In the genomic region with DNA sequence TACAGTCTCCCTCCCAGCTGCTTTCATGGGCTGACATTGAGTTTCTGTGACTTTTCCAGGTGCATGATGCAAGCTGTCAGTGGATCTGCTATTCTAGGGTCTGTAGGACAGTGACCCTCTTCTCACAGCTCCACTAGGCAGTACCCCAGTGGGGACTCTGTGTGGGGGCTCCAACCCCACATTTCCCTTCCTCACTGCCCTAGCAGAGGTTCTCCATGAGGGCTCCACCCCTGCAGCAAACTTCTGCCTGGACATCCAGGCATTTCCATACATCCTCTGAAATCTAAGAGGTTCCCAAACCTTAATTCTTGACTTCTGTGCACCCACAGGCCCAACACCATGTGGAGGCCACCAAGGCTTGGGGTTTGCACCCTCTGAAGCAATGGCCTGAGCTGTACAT, we compare ENCODE assay signal across 3 cellular contexts. TPM values are rescaled to one million over a fixed set of nuclear protein-coding genes. Genes with fewer than 3 reads are reported as not detected.
DNase-seq lines count a peak whose midpoint lies in the region; ATAC-seq, FAIRE-seq and TF ChIP-seq lines count a peak whose summit lies in the region.
"Not testable (repeated sequence)": the region's sequence is repeated elsewhere in the genome, so short reads cannot be mapped to it uniquely, and the experiment has no call there.

No MANE protein-coding gene starts in this region.

- not testable (repeated sequence) for H3K9me3 ChIP-seq in HEK293 (ENCODE audit: control insufficient read depth, insufficient read depth, low read depth, low read length); K562 (replicated peaks; ENCODE audit: control insufficient read depth, insufficient read depth, low read depth, low read length)
- H3K9me3 ChIP-seq in HepG2 (ENCODE audit: low read length) = peaks cover 23% of the 10 kb centered on the region

- TF ChIP-seq RAD21 in K562 (CRISPR knock-in tag; conservative IDR thresholded peaks at IDR 0.05 in 1 of 2, IDR thresholded peaks at IDR 0.05 in 1 of 2); HepG2 (CRISPR knock-in tag; IDR thresholded peaks at IDR 0.05): not testable (repeated sequence)

- not testable (repeated sequence) for BruUV-seq in K562 (replicated peaks; lab: Mats Ljungman, UMichigan); HepG2 (replicated peaks; lab: Mats Ljungman, UMichigan)

- not testable (repeated sequence) for H3K36me3 ChIP-seq in HEK293 (ENCODE audit: control insufficient read depth in 2 of 2, insufficient read depth in 1 of 2, low read length in 2 of 2); K562 (ENCODE audit: control insufficient read depth, insufficient read depth, low read length); HepG2 (replicated peaks in 1 of 2; ENCODE audit: control insufficient read depth in 1 of 2, insufficient read depth in 2 of 2, low read length in 2 of 2)

- in situ Hi-C loops in K562 (cut with MboI); HepG2 (cut with HindIII; ENCODE audit: extremely low pct_ligation_motif_present, low pct_unique_long_range_greater_than_20kb): not testable (repeated sequence)

- H3K9ac ChIP-seq in K562 (ENCODE audit: insufficient read depth in 1 of 2, low read depth in 2 of 2, low read length in 2 of 2); HepG2 (ENCODE audit: insufficient read depth, low read depth, low read length): not testable (repeated sequence)

- not testable (repeated sequence) for H3K4me3 ChIP-seq in HEK293 (ENCODE audit: low read depth, low read length); K562; HepG2 (replicated peaks in 1 of 3; ENCODE audit: insufficient read depth in 1 of 3, low read depth in 2 of 3, low read length in 3 of 3)

- H3K4me2 ChIP-seq in K562 (ENCODE audit: insufficient read depth, low read length); HepG2 (ENCODE audit: low read depth, low read length): not testable (repeated sequence)

- not testable (repeated sequence) for ATAC-seq in K562, HepG2

- peaks cover 10% of the 10 kb centered on the region; the same call in 2 of the 3 replicates for H3K79me2 ChIP-seq in K562 (ENCODE audit: control insufficient read depth, insufficient read depth, low read length)
- not testable (repeated sequence) for H3K79me2 ChIP-seq in HepG2 (ENCODE audit: insufficient read depth, low read length)

- POLR2A ChIA-PET in HEK293 (lab: Yijun Ruan, JAX); K562 (lab: Yijun Ruan, JAX); HepG2 (lab: Yijun Ruan, JAX): not testable (repeated sequence)

- not testable (repeated sequence) for H2AFZ ChIP-seq in K562 (ENCODE audit: low read depth, low read length); HepG2 (ENCODE audit: low read length)

- not testable (repeated sequence) for DNase-seq in K562 (ENCODE audit: extremely low read depth in 1 of 4, low spot score in 3 of 4); HepG2 (ENCODE audit: low spot score)

- intact Hi-C loops in K562 (cut with micrococcal nuclease); HepG2 (cut with micrococcal nuclease; ENCODE audit: unreplicated experiment): not testable (repeated sequence)

- not testable (repeated sequence) for H3K27me3 ChIP-seq in K562 (ENCODE audit: control insufficient read depth in 2 of 2, insufficient read depth in 2 of 2, low read length in 2 of 2); HepG2 (ENCODE audit: control insufficient read depth in 1 of 2, insufficient read depth in 2 of 2, low read length in 2 of 2)

- not testable (repeated sequence) for H3K27ac ChIP-seq in HEK293 (ENCODE audit: extremely low read depth, low read depth, low read length); K562 (ENCODE audit: extremely low read depth, low read depth, low read length); HepG2 (ENCODE audit: extremely low read length, insufficient read depth, low read length)

- not testable (repeated sequence) for TF ChIP-seq EP300 in K562 (IDR thresholded peaks at IDR 0.05; ENCODE audit: low read length); HepG2 (IDR thresholded peaks at IDR 0.05; ENCODE audit: low read depth in 2 of 2, low read length in 2 of 2); HepG2 (CRISPR knock-in tag; IDR thresholded peaks at IDR 0.05; ENCODE audit: borderline replicate concordance)

- H4K20me1 ChIP-seq in K562 (replicated peaks; ENCODE audit: control insufficient read depth, insufficient read depth, low read length); HepG2 (ENCODE audit: insufficient read depth, low read length): not testable (repeated sequence)

- TF ChIP-seq CTCF in HEK293 (tag by site-specific recombination; IDR thresholded peaks at IDR 0.05); K562 (IDR thresholded peaks at IDR 0.05 in 2 of 3, conservative IDR thresholded peaks at IDR 0.05 in 1 of 3; ENCODE audit: insufficient read depth in 2 of 3, low read depth in 1 of 3, low read length in 3 of 3); HepG2 (CRISPR knock-in tag; IDR thresholded peaks at IDR 0.05): not testable (repeated sequence)

- FAIRE-seq in K562 (lab: Jason Lieb, UNC); HepG2 (lab: Jason Lieb, UNC): not testable (repeated sequence)

- CTCF ChIA-PET in HEK293 (lab: Yijun Ruan, JAX); K562 (lab: Yijun Ruan, JAX; ENCODE audit: low intra/inter-chr PET ratio); HepG2 (lab: Yijun Ruan, JAX; ENCODE audit: low intra/inter-chr PET ratio, low total read pairs): not testable (repeated sequence)

- not testable (repeated sequence) for TF ChIP-seq POLR2A in K562 (conservative IDR thresholded peaks at IDR 0.05); HepG2 (IDR thresholded peaks at IDR 0.05; ENCODE audit: insufficient read depth in 1 of 2, low read depth in 2 of 2, low read length in 2 of 2)

- not testable (repeated sequence) for H3K9me1 ChIP-seq in K562 (ENCODE audit: control insufficient read depth, insufficient read depth, low read length)

- H3K4me1 ChIP-seq in HEK293 (ENCODE audit: control insufficient read depth, insufficient read depth, low read length); K562 (replicated peaks in 1 of 2; ENCODE audit: control insufficient read depth in 2 of 2, insufficient read depth in 2 of 2, low read length in 2 of 2); HepG2 (ENCODE audit: insufficient read depth, low read length): not testable (repeated sequence)

RNA-seq across cellular contexts. Expression of a gene that starts 29.3 kb away (rescaled TPM):
- 19.7 and 20.7 TPM in 2 replicates for total RNA-seq in K562 (2011; cell fraction: chromatin; rRNA removed; ENCODE audit: low replicate concordance)
- total RNA-seq in K562 (2011; cell fraction: nucleolus; rRNA removed) = 15.2 and 16.6 TPM in 2 replicates
- 15.8 and 19.6 TPM in 2 replicates for total RNA-seq in K562 (2011; cell fraction: nucleoplasm; rRNA removed)
- total RNA-seq in K562 (2014; rRNA removed) (7.0 and 10.3 TPM in 2 replicates), K562 (2014; rRNA removed; fragmentation: Illumina TruSeq; extraction: Trizol) (6.2 and 7.2 TPM in 2 replicates), K562 (2015; rRNA removed; fragmentation: Illumina TruSeq; extraction: Trizol) (6.3 and 7.1 TPM in 2 replicates), K562 (2021) (11.3 and 12.9 TPM in 2 replicates), HepG2 (2016; rRNA removed; fragmentation: Illumina TruSeq; extraction: Trizol) (12.0 and 13.3 TPM in 2 replicates)
- polyA plus RNA-seq in K562 (2011; rRNA removed) (12.2 and 13.8 TPM in 2 replicates), K562 (2014; fragmentation: Illumina TruSeq; extraction: Trizol) (12.7 and 13.4 TPM in 2 replicates), K562 (2014; fragmentation: Nextera tagmentation; extraction: Ambion mirVana) (1 to 10 TPM; 1.4 to 1.8 TPM), K562 (2014; rRNA removed) (7.3 and 8.4 TPM in 2 replicates), HepG2 (2011; rRNA removed) (23.9 and 24.3 TPM in 2 replicates)
- polyA plus RNA-seq in K562 (2011; cell fraction: cytosol; rRNA removed) = 14.6 and 19.1 TPM in 2 replicates
- polyA plus RNA-seq in K562 (2011; cell fraction: nucleus; rRNA removed) = 9.7 and 10.0 TPM in 2 replicates
- polyA plus RNA-seq in K562 (2012) = 8.6 and 9.3 TPM in 2 replicates
- polyA minus RNA-seq in K562 (2011; rRNA and poly(A)+ RNA removed) = 11.8 and 16.2 TPM in 2 replicates
- polyA minus RNA-seq in K562 (2011; cell fraction: cytosol; rRNA and poly(A)+ RNA removed) = 9.7 and 11.7 TPM in 2 replicates
- polyA minus RNA-seq in K562 (2011; cell fraction: nucleus; rRNA and poly(A)+ RNA removed) = 9.0 and 11.1 TPM in 2 replicates
- total RNA-seq in HepG2 (2016; cell fraction: cytosol; rRNA removed; fragmentation: Illumina TruSeq; extraction: Trizol; ENCODE audit: low read depth) = 3.3 and 3.4 TPM in 2 replicates
- total RNA-seq in HepG2 (2016; cell fraction: insoluble cytoplasmic fraction; rRNA removed; fragmentation: Illumina TruSeq; extraction: Trizol) = 12.0 TPM in 2 replicates
- total RNA-seq in HepG2 (2016; cell fraction: membrane; rRNA removed; fragmentation: Illumina TruSeq; extraction: Trizol) = 11.5 and 13.0 TPM in 2 replicates
- 9.1 and 11.2 TPM in 2 replicates for total RNA-seq in HepG2 (2016; cell fraction: nucleus; rRNA removed; fragmentation: Illumina TruSeq; extraction: Trizol)
- polyA plus RNA-seq in HepG2 (2011; cell fraction: cytosol; rRNA removed) = 20.8 and 23.4 TPM in 2 replicates
- 15.8 and 16.2 TPM in 2 replicates for polyA plus RNA-seq in HepG2 (2011; cell fraction: nucleus; rRNA removed)
- polyA plus RNA-seq in HepG2 (2012) = 11.6 and 14.7 TPM in 2 replicates
- polyA plus RNA-seq in HepG2 (2016; cell fraction: cytosol; fragmentation: Illumina TruSeq; extraction: Trizol; ENCODE audit: low read depth) = 3.4 and 3.6 TPM in 2 replicates
- polyA plus RNA-seq in HepG2 (2016; cell fraction: insoluble cytoplasmic fraction; fragmentation: Illumina TruSeq; extraction: Trizol; ENCODE audit: low read depth) = 15.4 and 19.6 TPM in 2 replicates
- 9.9 and 10.7 TPM in 2 replicates for polyA plus RNA-seq in HepG2 (2016; cell fraction: membrane; fragmentation: Illumina TruSeq; extraction: Trizol; ENCODE audit: low read depth)
- polyA plus RNA-seq in HepG2 (2016; cell fraction: nucleus; fragmentation: Illumina TruSeq; extraction: Trizol; ENCODE audit: insufficient read depth, low read depth) = 13.9 and 14.3 TPM in 2 replicates
- polyA minus RNA-seq in HepG2 (2011; rRNA and poly(A)+ RNA removed; ENCODE audit: low replicate concordance) = 42.5 and 53.2 TPM in 2 replicates
- polyA minus RNA-seq in HepG2 (2011; cell fraction: cytosol; rRNA and poly(A)+ RNA removed) = 15.9 and 17.9 TPM in 2 replicates
- polyA minus RNA-seq in HepG2 (2011; cell fraction: nucleus; rRNA and poly(A)+ RNA removed) = 18.0 and 22.0 TPM in 2 replicates
